9 cellular contexts compared by ENCODE assay signal in genomic region chr1:99877568-99877967, GRCh38.
"Had no signal": no experiment of that assay in that cellular context is flagged by ENCODE, and none has a peak within 500 bp of the region (broad histone marks: within the 10 kb centered on the region; RNA-seq: fewer than 3 reads in every experiment).

No MANE protein-coding gene starts in this region.

- H3K4me3 Mint-ChIP-seq: HFFc6, IgD-negative memory B cell had no signal

- H3K27me3 Mint-ChIP-seq: IgD-negative memory B cell had no signal

- DNase-seq: GM23248, GOT3, H7, HFFc6 had no signal

- H3K27ac ChIP-seq: GM23248, HL-60 had no signal

- H3K27ac Mint-ChIP-seq: HFFc6, IgD-negative memory B cell had no signal

- FAIRE-seq: HepG2 had no signal

- H3K4me3 ChIP-seq: GM23248, HAP-1 had no signal

- H2AFZ ChIP-seq: GM23248 had no signal

- H3K9ac ChIP-seq: GM23248 had no signal

- ATAC-seq: HCT116, HepG2 had no signal

- H3K9me3 ChIP-seq: HAP-1 had no signal

- H3K9me3 Mint-ChIP-seq: HFFc6, IgD-negative memory B cell had no signal

- H3K4me1 Mint-ChIP-seq: IgD-negative memory B cell had no signal
